Comparison of ENCODE assay signal across 19 cellular contexts in the genomic region with DNA sequence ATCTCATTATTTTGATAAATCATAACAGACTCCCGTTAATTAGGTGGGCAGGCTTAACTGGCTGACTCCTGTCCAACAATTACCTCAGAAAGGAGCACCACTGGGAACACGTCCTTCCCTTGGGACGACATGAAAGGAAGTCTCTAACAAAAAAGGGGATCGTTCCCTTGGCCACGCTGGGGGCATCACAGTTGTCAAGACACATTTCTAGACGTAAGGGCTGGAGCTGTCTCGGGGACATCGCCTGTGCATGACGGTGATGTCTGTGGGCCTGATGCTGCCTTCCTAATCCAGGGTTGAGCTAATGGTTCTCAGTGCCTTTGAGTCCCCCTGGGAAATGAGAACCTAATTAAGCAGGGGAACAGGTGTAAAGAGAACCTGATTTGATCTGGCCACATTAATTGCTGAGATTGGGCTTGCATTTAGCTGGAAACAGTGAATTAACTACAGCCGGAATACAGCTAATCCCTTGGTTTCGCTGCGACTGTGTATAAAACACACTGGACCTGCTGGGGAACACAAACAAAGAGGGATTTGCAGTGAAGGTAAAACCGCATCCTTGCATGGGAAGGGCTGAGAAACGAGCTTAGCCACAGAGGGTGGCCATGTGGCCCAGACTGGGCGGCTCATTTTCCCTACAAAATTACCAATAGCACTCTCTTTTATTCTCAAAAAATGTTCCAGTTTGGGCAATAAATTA.
DNase-seq lines count a peak whose midpoint lies in the region; ATAC-seq and TF ChIP-seq lines count a peak whose summit lies in the region.
"Had no signal": no experiment of that assay in that cellular context is flagged by ENCODE, and none has a peak within 500 bp of the region (broad histone marks: within the 10 kb centered on the region; RNA-seq: fewer than 3 reads in every experiment).

No MANE protein-coding gene starts in this region.

- H3K9me3 ChIP-seq in WERI-Rb-1 (ENCODE audit: severe bottlenecking), result no peaks in the 10 kb centered on the region
- no peaks in the 10 kb centered on the region for H3K9me3 ChIP-seq in tibial artery
- H3K9me3 ChIP-seq in effector memory CD4-positive, alpha-beta T cell (ENCODE audit: control insufficient read depth, low read length), result no peaks in the 10 kb centered on the region
- H3K9me3 ChIP-seq: A549 had no signal

- H3K9me3 Mint-ChIP-seq in neural crest cell, result peaks cover 15% of the 10 kb centered on the region
- H3K9me3 Mint-ChIP-seq: CD8-positive, alpha-beta T cell; H9 had no signal

- no peak for ATAC-seq in GM19455 (IDR thresholded peaks at IDR 0.05; ENCODE audit: unreplicated experiment)
- ATAC-seq: A549; CD8-positive, alpha-beta T cell; PC-3; SK-N-SH treated with all-trans-retinoic acid at 6 μM for 48 hours had no signal

- DNase-seq in NCI-H2171 (lab: John Stamatoyannopoulos, UW) (peak; percentile 42), WERI-Rb-1 (peak; percentile 56), neural crest cell (ENCODE audit: low read depth, low spot score) (no peak), tibial artery (no peak), GM13977 (ENCODE audit: low spot score) (no peak)
- no peak for DNase-seq in effector memory CD4-positive, alpha-beta T cell
- DNase-seq: Calu3; CD8-positive, alpha-beta T cell; H9; IMR-90; NCI-H1417; NCI-H187; PC-3; RPMI8226; SHP77 treated with DMSO at 0.1 percent for 48 hours had no signal

- H3K27ac ChIP-seq in WERI-Rb-1 (no peak overlapping the region), tibial artery (peak overlapping the region; percentile 65 to 76)
- no peak overlapping the region for H3K27ac ChIP-seq in effector memory CD4-positive, alpha-beta T cell (ENCODE audit: insufficient read depth, low read length, poor library complexity, severe bottlenecking)
- H3K27ac ChIP-seq: A549, BLaER1 had no signal

- peaks cover 44% of the 10 kb centered on the region for H3K4me1 Mint-ChIP-seq in neural crest cell

- no peak overlapping the region for H3K4me3 Mint-ChIP-seq in neural crest cell
- H3K4me3 Mint-ChIP-seq: CD8-positive, alpha-beta T cell; H9 had no signal

- in situ Hi-C loops in GM13977 (cut with MboI; ENCODE audit: low pct_unique_long_range_greater_than_20kb, low sequenced_read_pairs, unreplicated experiment), result no loop called here

- intact Hi-C loops in tibial artery (cut with DNase I; ENCODE audit: low total_unique reads), result loop anchor here (10.0 kb wide), 1 partner anchor 50 kb away; no protein-coding TSS in a partner anchor

- TF ChIP-seq CTCF in WERI-Rb-1 (IDR thresholded peaks at IDR 0.05; ENCODE audit: low read depth, low read length) (no peak), neural crest cell (conservative IDR thresholded peaks at IDR 0.05) (no peak), tibial artery (IDR thresholded peaks at IDR 0.05) (no peak), GM13977 (IDR thresholded peaks at IDR 0.05; ENCODE audit: extremely low read depth, insufficient read depth, missing control alignments) (no peak)

- peaks cover 6% of the 10 kb centered on the region for H3K36me3 Mint-ChIP-seq in neural crest cell (ENCODE audit: low read depth)

- no peaks in the 10 kb centered on the region for H3K27me3 Mint-ChIP-seq in neural crest cell (ENCODE audit: low read depth)

- H3K27ac Mint-ChIP-seq in neural crest cell (ENCODE audit: unreplicated experiment), result peak overlapping the region; percentile 37
- H3K27ac Mint-ChIP-seq: CD8-positive, alpha-beta T cell had no signal

- H3K27me3 ChIP-seq in WERI-Rb-1 (ENCODE audit: insufficient read depth, low read depth, severe bottlenecking), result peaks cover 1% of the 10 kb centered on the region
- H3K27me3 ChIP-seq in tibial artery, result no peaks in the 10 kb centered on the region
- H3K27me3 ChIP-seq in effector memory CD4-positive, alpha-beta T cell (replicated peaks; ENCODE audit: control insufficient read depth, insufficient read depth, low read length, poor library complexity, severe bottlenecking), result no peaks in the 10 kb centered on the region
- H3K27me3 ChIP-seq: BLaER1 had no signal

- H3K4me1 ChIP-seq in tibial artery, result peaks cover 0 to 54% (median 25%) of the 10 kb centered on the region in 4 donors
- H3K4me1 ChIP-seq in effector memory CD4-positive, alpha-beta T cell (ENCODE audit: control insufficient read depth, insufficient read depth, low read length, poor library complexity, severe bottlenecking), result no peaks in the 10 kb centered on the region
- H3K4me1 ChIP-seq: A549, BLaER1 had no signal

- H3K4me3 ChIP-seq in WERI-Rb-1 (ENCODE audit: low read depth, low read length), result no peak overlapping the region
- no peak overlapping the region for H3K4me3 ChIP-seq in tibial artery
- no peak overlapping the region for H3K4me3 ChIP-seq in effector memory CD4-positive, alpha-beta T cell (ENCODE audit: insufficient read depth, low read depth, low read length, poor library complexity, severe bottlenecking)
- H3K4me3 ChIP-seq: A549, BLaER1 had no signal

- no peaks in the 10 kb centered on the region for H3K36me3 ChIP-seq in WERI-Rb-1
- H3K36me3 ChIP-seq in tibial artery, result peaks cover 0 to 12% (median 4%) of the 10 kb centered on the region in 3 donors
- H3K36me3 ChIP-seq in effector memory CD4-positive, alpha-beta T cell (ENCODE audit: control insufficient read depth, insufficient read depth, low read length), result no peaks in the 10 kb centered on the region
- H3K36me3 ChIP-seq: BLaER1 had no signal

Comparison
In these comparisons a context has a peak if more than half of its experiments do, and no peak if none do; other contexts are left out.
1. DNase-seq: peak in NCI-H2171 (single experiment) and WERI-Rb-1 (single experiment); none in neural crest cell (single experiment), tibial artery (0 of 2), effector memory CD4-positive, alpha-beta T cell (0 of 3) and GM13977 (single experiment).
2. H3K27ac ChIP-seq: peak in tibial artery (2 of 2); none in WERI-Rb-1 (single experiment) and effector memory CD4-positive, alpha-beta T cell (single experiment).